ENCODE assay signal across 1 cellular context in genomic region chr7:141671705-141672496, GRCh38.
TF ChIP-seq lines count a peak whose summit lies in the region.

No MANE protein-coding gene starts in this region.

TF ChIP-seq in WTC11, 78 proteins besides CTCF, POLR2A, EP300 and RAD21 (continued from another document):
- TF ChIP-seq ARID4B (CRISPR knock-in tag; IDR thresholded peaks at IDR 0.05; ENCODE audit: borderline replicate concordance): no peak
- TF ChIP-seq CREB1 (CRISPR knock-in tag; IDR thresholded peaks at IDR 0.05): no peak
- TF ChIP-seq CDX4 (CRISPR knock-in tag; IDR thresholded peaks at IDR 0.05; ENCODE audit: borderline replicate concordance): no peak
- no peak for TF ChIP-seq ATF3 (CRISPR knock-in tag; conservative IDR thresholded peaks at IDR 0.05)
- no peak for TF ChIP-seq ZMAT4 (CRISPR knock-in tag; IDR thresholded peaks at IDR 0.05)
- TF ChIP-seq FOXK1 (CRISPR knock-in tag; IDR thresholded peaks at IDR 0.05): no peak
- TF ChIP-seq KAT7 (CRISPR knock-in tag; IDR thresholded peaks at IDR 0.05; ENCODE audit: borderline replicate concordance): no peak
